Comparison of ENCODE assay signal across 1 cellular context in the genomic region with DNA sequence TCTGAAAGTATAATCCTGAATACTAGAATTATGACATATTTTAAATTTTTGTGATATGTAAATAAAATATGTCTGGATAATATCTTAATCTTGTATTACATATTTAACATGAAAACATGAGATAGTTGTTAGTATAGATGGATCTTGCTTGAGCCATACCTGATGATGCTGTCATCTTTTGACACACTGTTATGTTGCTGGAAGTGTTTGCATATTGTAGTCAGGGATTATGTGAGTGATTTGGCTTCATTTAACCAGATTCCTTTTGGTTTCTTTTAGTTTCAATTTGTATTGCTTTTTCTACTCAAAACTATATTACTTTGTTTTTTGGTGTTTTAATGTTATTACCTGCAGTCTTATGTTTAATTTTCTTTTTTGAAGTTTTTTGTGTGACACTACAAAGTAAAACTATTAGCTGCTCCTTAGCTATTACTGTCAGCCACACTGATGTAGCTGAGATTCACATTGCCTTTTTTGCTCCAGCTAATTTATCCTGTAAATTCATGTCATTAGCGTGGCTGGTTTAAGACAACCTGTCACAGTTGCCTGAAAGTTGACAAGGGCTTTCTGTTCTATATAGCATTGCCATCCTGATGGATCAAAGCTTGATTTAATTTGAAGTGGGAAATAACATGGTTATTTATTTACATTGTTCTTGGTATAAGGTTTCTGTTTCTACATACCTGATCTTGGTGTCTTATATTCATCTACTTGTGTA.
TF ChIP-seq lines count a peak whose summit lies in the region.

No MANE protein-coding gene starts in this region.

TF ChIP-seq in GM12878, 131 proteins besides CTCF, POLR2A, EP300 and RAD21:
- TF ChIP-seq, protein P1, sequence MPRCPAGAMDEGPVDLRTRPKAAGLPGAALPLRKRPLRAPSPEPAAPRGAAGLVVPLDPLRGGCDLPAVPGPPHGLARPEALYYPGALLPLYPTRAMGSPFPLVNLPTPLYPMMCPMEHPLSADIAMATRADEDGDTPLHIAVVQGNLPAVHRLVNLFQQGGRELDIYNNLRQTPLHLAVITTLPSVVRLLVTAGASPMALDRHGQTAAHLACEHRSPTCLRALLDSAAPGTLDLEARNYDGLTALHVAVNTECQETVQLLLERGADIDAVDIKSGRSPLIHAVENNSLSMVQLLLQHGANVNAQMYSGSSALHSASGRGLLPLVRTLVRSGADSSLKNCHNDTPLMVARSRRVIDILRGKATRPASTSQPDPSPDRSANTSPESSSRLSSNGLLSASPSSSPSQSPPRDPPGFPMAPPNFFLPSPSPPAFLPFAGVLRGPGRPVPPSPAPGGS (IDR thresholded peaks at IDR 0.05; ENCODE audit: borderline replicate concordance, insufficient read depth, low read depth, low read length, poor library complexity, severe bottlenecking) = no peak
- TF ChIP-seq SP1 (IDR thresholded peaks at IDR 0.05; ENCODE audit: low read depth, low read length) = no peak
- TF ChIP-seq, protein P2, sequence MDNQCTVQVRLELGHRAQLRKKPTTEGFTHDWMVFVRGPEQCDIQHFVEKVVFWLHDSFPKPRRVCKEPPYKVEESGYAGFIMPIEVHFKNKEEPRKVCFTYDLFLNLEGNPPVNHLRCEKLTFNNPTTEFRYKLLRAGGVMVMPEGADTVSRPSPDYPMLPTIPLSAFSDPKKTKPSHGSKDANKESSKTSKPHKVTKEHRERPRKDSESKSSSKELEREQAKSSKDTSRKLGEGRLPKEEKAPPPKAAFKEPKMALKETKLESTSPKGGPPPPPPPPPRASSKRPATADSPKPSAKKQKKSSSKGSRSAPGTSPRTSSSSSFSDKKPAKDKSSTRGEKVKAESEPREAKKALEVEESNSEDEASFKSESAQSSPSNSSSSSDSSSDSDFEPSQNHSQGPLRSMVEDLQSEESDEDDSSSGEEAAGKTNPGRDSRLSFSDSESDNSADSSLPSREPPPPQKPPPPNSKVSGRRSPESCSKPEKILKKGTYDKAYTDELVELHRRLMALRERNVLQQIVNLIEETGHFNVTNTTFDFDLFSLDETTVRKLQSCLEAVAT (IDR thresholded peaks at IDR 0.05) = no peak
- no peak for TF ChIP-seq HCFC1 (IDR thresholded peaks at IDR 0.05; ENCODE audit: low read length)
- TF ChIP-seq, protein P3, sequence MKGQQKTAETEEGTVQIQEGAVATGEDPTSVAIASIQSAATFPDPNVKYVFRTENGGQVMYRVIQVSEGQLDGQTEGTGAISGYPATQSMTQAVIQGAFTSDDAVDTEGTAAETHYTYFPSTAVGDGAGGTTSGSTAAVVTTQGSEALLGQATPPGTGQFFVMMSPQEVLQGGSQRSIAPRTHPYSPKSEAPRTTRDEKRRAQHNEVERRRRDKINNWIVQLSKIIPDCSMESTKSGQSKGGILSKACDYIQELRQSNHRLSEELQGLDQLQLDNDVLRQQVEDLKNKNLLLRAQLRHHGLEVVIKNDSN (IDR thresholded peaks at IDR 0.05; ENCODE audit: borderline replicate concordance, extremely low read length, insufficient read depth, low read depth, low read length) = no peak
TF ChIP-seq in GM12878: peak in this region for 0.
